ENCODE assay signal across 28 cellular contexts in the genomic region with DNA sequence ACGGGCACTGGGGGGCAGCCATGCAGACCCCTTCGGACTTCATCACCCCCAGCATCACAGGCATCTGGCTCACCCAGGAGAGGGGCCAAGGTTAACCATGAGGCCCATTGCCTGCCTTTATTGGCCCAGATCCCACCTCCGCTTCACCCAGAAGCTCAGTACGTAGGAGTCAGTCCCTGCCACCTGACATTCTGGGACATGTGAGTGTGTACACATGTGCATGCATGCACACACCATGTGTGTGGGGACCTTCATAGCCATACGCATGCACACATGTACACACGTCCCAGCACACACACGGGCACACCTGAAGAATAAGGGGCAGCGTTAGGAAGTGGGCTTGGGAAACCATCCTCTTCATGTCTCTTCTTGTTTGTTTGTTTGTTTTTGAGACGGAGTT.
"Had no signal": no experiment of that assay in that cellular context is flagged by ENCODE, and none has a peak within 500 bp of the region (broad histone marks: within the 10 kb centered on the region; RNA-seq: fewer than 3 reads in every experiment).

No MANE protein-coding gene starts in this region.

- H3K27me3 ChIP-seq: ovary, sigmoid colon, tibial nerve had no signal

- DNase-seq: activated CD4-positive, alpha-beta T cell treated with anti-CD3 and anti-CD28 coated beads for 4 hours; activated CD4-positive, alpha-beta T cell treated with anti-CD3 and anti-CD28 coated beads, Interleukin-2, amount 50 U/mL, for 48 hours; activated CD8-positive, alpha-beta memory T cell treated with anti-CD3 and anti-CD28 coated beads for 24 hours; activated effector memory CD4-positive, alpha-beta T cell treated with anti-CD3 and anti-CD28 coated beads, Interleukin-2, amount 50 U/mL, for 16 hours; activated naive CD4-positive, alpha-beta T cell treated with anti-CD3 and anti-CD28 coated beads, Interleukin-2, amount 50 U/mL, for 16 hours; amniotic stem cell; dermis blood vessel endothelial cell; effector memory CD4-positive, alpha-beta T cell; glutamatergic neuron; ovary; sigmoid colon; small intestine; stimulated activated CD4-positive, alpha-beta T cell treated with anti-CD3 and anti-CD28 coated beads, Interleukin-4, amount 100 ng/mL, for 24 hours; stimulated activated naive CD8-positive, alpha-beta T cell treated with anti-CD3 and anti-CD28 coated beads, Interleukin-15, amount 100 ng/mL, for 72 hours; SW 1271; T-helper 9 cell had no signal

- H3K9me3 Mint-ChIP-seq: activated T-helper 1 cell treated with anti-CD3 and anti-CD28 coated beads, Interleukin-12 subunit alpha, Interleukin-12 subunit beta, Interleukin-2, Interleukin-4 antibody, amounts not matched to agents 30 ng/mL and 10 ng/mL and 1 ng/mL, durations not matched to agents 14 hours and 24 hours and 36 hours; central memory CD8-positive, alpha-beta T cell; nephron; stimulated activated effector memory CD8-positive, alpha-beta T cell treated with anti-CD3 and anti-CD28 coated beads, Interleukin-12 subunit alpha, Interleukin-12 subunit beta, amount 100 ng/mL, for 72 hours; stimulated activated naive CD8-positive, alpha-beta T cell treated with anti-CD3 and anti-CD28 coated beads, Interleukin-15, amount 100 ng/mL, for 72 hours; T-helper 1 cell treated with Interleukin-12 subunit alpha and Interleukin-12 subunit beta and Interleukin-4 antibody, amounts not matched to agents 30 μg/mL and 1 μg/mL, for 36 hours had no signal

- H3K4me1 ChIP-seq: sigmoid colon had no signal

- H3K36me3 ChIP-seq: neutrophil, ovary had no signal

- H3K4me3 Mint-ChIP-seq: activated T-helper 1 cell treated with anti-CD3 and anti-CD28 coated beads, Interleukin-12 subunit alpha, Interleukin-12 subunit beta, Interleukin-2, Interleukin-4 antibody, amounts not matched to agents 30 ng/mL and 10 ng/mL and 1 ng/mL, durations not matched to agents 14 hours and 24 hours and 36 hours; central memory CD8-positive, alpha-beta T cell; nephron; stimulated activated effector memory CD8-positive, alpha-beta T cell treated with anti-CD3 and anti-CD28 coated beads, Interleukin-12 subunit alpha, Interleukin-12 subunit beta, amount 100 ng/mL, for 72 hours; stimulated activated naive CD8-positive, alpha-beta T cell treated with anti-CD3 and anti-CD28 coated beads, Interleukin-15, amount 100 ng/mL, for 72 hours; T-helper 1 cell treated with Interleukin-12 subunit alpha and Interleukin-12 subunit beta and Interleukin-4 antibody, amounts not matched to agents 30 μg/mL and 1 μg/mL, for 36 hours had no signal

- H3K9me3 ChIP-seq: neutrophil, ovary, sigmoid colon, tibial nerve had no signal

- H3K27ac ChIP-seq: neutrophil, sigmoid colon had no signal

- H3K27me3 Mint-ChIP-seq: central memory CD8-positive, alpha-beta T cell; progenitor cell of endocrine pancreas; stimulated activated naive CD8-positive, alpha-beta T cell treated with anti-CD3 and anti-CD28 coated beads, Interleukin-15, amount 100 ng/mL, for 72 hours had no signal

- ATAC-seq: stimulated activated naive CD8-positive, alpha-beta T cell treated with anti-CD3 and anti-CD28 coated beads, Interleukin-15, amount 100 ng/mL, for 72 hours had no signal

- H3K27ac Mint-ChIP-seq: activated T-helper 1 cell treated with anti-CD3 and anti-CD28 coated beads, Interleukin-12 subunit alpha, Interleukin-12 subunit beta, Interleukin-2, Interleukin-4 antibody, amounts not matched to agents 30 ng/mL and 10 ng/mL and 1 ng/mL, durations not matched to agents 14 hours and 24 hours and 36 hours; nephron; progenitor cell of endocrine pancreas; stimulated activated effector memory CD8-positive, alpha-beta T cell treated with anti-CD3 and anti-CD28 coated beads, Interleukin-12 subunit alpha, Interleukin-12 subunit beta, amount 100 ng/mL, for 72 hours; stimulated activated naive CD8-positive, alpha-beta T cell treated with anti-CD3 and anti-CD28 coated beads, Interleukin-15, amount 100 ng/mL, for 72 hours; T-helper 1 cell treated with Interleukin-12 subunit alpha and Interleukin-12 subunit beta and Interleukin-4 antibody, amounts not matched to agents 30 μg/mL and 1 μg/mL, for 36 hours had no signal

- FAIRE-seq: colon, frontal cortex, islet of Langerhans, small intestine, TTC549 had no signal

- H3K4me3 ChIP-seq: ovary, sigmoid colon, tibial nerve had no signal
